In genomic region chr2:60674524-60675165, GRCh38 we compare ENCODE assay signal across 8 cellular contexts.
DNase-seq lines count a peak whose midpoint lies in the region; FAIRE-seq and TF ChIP-seq lines count a peak whose summit lies in the region.

No MANE protein-coding gene starts in this region.

- H3K36me3 ChIP-seq in suprapubic skin = no peaks in the 10 kb centered on the region

- intact Hi-C loops in activated T-helper 1 cell treated with anti-CD3 and anti-CD28 coated beads, Interleukin-12 subunit alpha, Interleukin-12 subunit beta, Interleukin-2, Interleukin-4 antibody, amounts not matched to agents 30 ng/mL and 10 ng/mL and 1 ng/mL, durations not matched to agents 14 hours and 24 hours and 36 hours (cut with micrococcal nuclease) = loop anchor here (1.0 kb wide), 1 partner anchor 114 kb away; no protein-coding TSS in a partner anchor

- H3K36me3 Mint-ChIP-seq in activated T-helper 1 cell treated with anti-CD3 and anti-CD28 coated beads, Interleukin-12 subunit alpha, Interleukin-12 subunit beta, Interleukin-2, Interleukin-4 antibody, amounts not matched to agents 30 ng/mL and 10 ng/mL and 1 ng/mL, durations not matched to agents 14 hours and 24 hours and 36 hours (ENCODE audit: low read depth) = no peaks in the 10 kb centered on the region

- no peak overlapping the region for H3K4me3 ChIP-seq in suprapubic skin

- no peak overlapping the region for H3K27ac ChIP-seq in suprapubic skin

- TF ChIP-seq CTCF in suprapubic skin (IDR thresholded peaks at IDR 0.05) = peak; percentile 57 to 89

- no peaks in the 10 kb centered on the region for H3K9me3 ChIP-seq in suprapubic skin

- DNase-seq in GOT3 (lab: John Stamatoyannopoulos, UW) (peak; percentile 6), Kasumi-1 (lab: John Stamatoyannopoulos, UW) (peak; percentile 83), RKO (ENCODE audit: low spot score) (peak; percentile 74), fibroblast of the conjunctiva (ENCODE audit: low read depth) (peak; percentile 30), non-pigmented ciliary epithelial cell (ENCODE audit: low read depth) (peak; percentile 14), suprapubic skin (ENCODE audit: low spot score in 2 of 2) (peak; percentile 83 to 85)
- peak; percentile 57 for DNase-seq in activated T-helper 1 cell treated with anti-CD3 and anti-CD28 coated beads, Interleukin-12 subunit alpha, Interleukin-12 subunit beta, Interleukin-2, Interleukin-4 antibody, amounts not matched to agents 30 ng/mL and 10 ng/mL and 1 ng/mL, durations not matched to agents 14 hours and 24 hours and 36 hours (ENCODE audit: low spot score)

- H3K4me1 ChIP-seq in suprapubic skin = peaks cover 16% of the 10 kb centered on the region

- peak; percentile 3 for FAIRE-seq in G401.6 (lab: Jason Lieb, UNC)

- H3K4me3 Mint-ChIP-seq in activated T-helper 1 cell treated with anti-CD3 and anti-CD28 coated beads, Interleukin-12 subunit alpha, Interleukin-12 subunit beta, Interleukin-2, Interleukin-4 antibody, amounts not matched to agents 30 ng/mL and 10 ng/mL and 1 ng/mL, durations not matched to agents 14 hours and 24 hours and 36 hours = no peak overlapping the region

- H3K9me3 Mint-ChIP-seq in activated T-helper 1 cell treated with anti-CD3 and anti-CD28 coated beads, Interleukin-12 subunit alpha, Interleukin-12 subunit beta, Interleukin-2, Interleukin-4 antibody, amounts not matched to agents 30 ng/mL and 10 ng/mL and 1 ng/mL, durations not matched to agents 14 hours and 24 hours and 36 hours = no peaks in the 10 kb centered on the region

- peaks cover 14% of the 10 kb centered on the region for H3K4me1 Mint-ChIP-seq in activated T-helper 1 cell treated with anti-CD3 and anti-CD28 coated beads, Interleukin-12 subunit alpha, Interleukin-12 subunit beta, Interleukin-2, Interleukin-4 antibody, amounts not matched to agents 30 ng/mL and 10 ng/mL and 1 ng/mL, durations not matched to agents 14 hours and 24 hours and 36 hours (ENCODE audit: low read depth)

- 24% methylated on average over 9 of the region's 9 CpGs for WGBS in suprapubic skin

- H3K27ac Mint-ChIP-seq in activated T-helper 1 cell treated with anti-CD3 and anti-CD28 coated beads, Interleukin-12 subunit alpha, Interleukin-12 subunit beta, Interleukin-2, Interleukin-4 antibody, amounts not matched to agents 30 ng/mL and 10 ng/mL and 1 ng/mL, durations not matched to agents 14 hours and 24 hours and 36 hours = no peak overlapping the region

- no peak for TF ChIP-seq EP300 in suprapubic skin (IDR thresholded peaks at IDR 0.05)

- no peak for TF ChIP-seq POLR2A in suprapubic skin (IDR thresholded peaks at IDR 0.05)

- H3K27me3 ChIP-seq in suprapubic skin = peaks cover 11% of the 10 kb centered on the region

- H3K27me3 Mint-ChIP-seq in activated T-helper 1 cell treated with anti-CD3 and anti-CD28 coated beads, Interleukin-12 subunit alpha, Interleukin-12 subunit beta, Interleukin-2, Interleukin-4 antibody, amounts not matched to agents 30 ng/mL and 10 ng/mL and 1 ng/mL, durations not matched to agents 14 hours and 24 hours and 36 hours (ENCODE audit: insufficient read depth) = peaks cover 2% of the 10 kb centered on the region

Comparison
In these comparisons a context has a peak if more than half of its experiments do, and no peak if none do; other contexts are left out.
1. DNase-seq: peak in every context shown above with its lines; median percentile 84 in suprapubic skin; 83 in Kasumi-1; 74 in RKO; 57 in activated T-helper 1 cell treated with anti-CD3 and anti-CD28 coated beads, Interleukin-12 subunit alpha, Interleukin-12 subunit beta, Interleukin-2, Interleukin-4 antibody, amounts not matched to agents 30 ng/mL and 10 ng/mL and 1 ng/mL, durations not matched to agents 14 hours and 24 hours and 36 hours; 30 in fibroblast of the conjunctiva; 14 in non-pigmented ciliary epithelial cell; 6 in GOT3.